ENCODE assay signal across 20 cellular contexts in the genomic region with DNA sequence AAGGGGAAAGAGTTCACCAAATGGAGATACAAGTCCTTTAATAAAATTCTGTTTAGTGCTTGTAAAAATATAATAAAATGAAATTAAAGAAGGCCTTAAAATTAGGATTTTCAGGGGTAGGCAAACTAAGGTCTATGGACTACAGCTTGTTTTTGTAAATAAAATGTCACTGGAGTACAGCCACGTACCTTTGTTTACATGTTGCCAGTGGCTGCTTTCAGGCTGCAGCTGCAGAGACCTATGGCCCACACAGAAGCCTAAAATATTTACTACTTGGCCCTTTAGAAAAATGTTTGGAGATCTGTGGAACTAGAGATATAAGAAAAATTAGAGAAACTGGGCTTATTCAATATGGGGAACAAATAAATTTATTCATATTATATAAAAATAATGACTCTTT.
"Had no signal": no experiment of that assay in that cellular context is flagged by ENCODE, and none has a peak within 500 bp of the region (broad histone marks: within the 10 kb centered on the region; RNA-seq: fewer than 3 reads in every experiment).

No MANE protein-coding gene starts in this region.

- H3K4me2 ChIP-seq: SK-N-SH had no signal

- DNase-seq: KBM-7, MV-4-11, NCI-H1048, NCI-H1105, NCI-H1417, NCI-H1436 treated with DMSO at 0.1 percent for 48 hours, NCI-H1694, NCI-H187 treated with DMSO at 0.1 percent for 48 hours, NCI-H2029 treated with DMSO at 0.1 percent for 48 hours, NCI-H2171 treated with DMSO at 0.1 percent for 48 hours, NCI-H345, NCI-H446 treated with DMSO at 0.1 percent for 48 hours, NCI-H510A treated with DMSO at 0.1 percent for 48 hours, NCI-H526, NCI-H82, Right ventricle myocardium superior, RPMI8226, SK-N-SH, SW 1271 had no signal

- H3K9me2 ChIP-seq: SK-N-SH had no signal

- H3K9me3 ChIP-seq: SK-N-SH had no signal

- FAIRE-seq: RCC 7860 had no signal

- H3K9ac ChIP-seq: SK-N-SH had no signal
